8 cellular contexts compared by ENCODE assay signal in genomic region chr15:22664294-22665058, GRCh38.
DNase-seq lines count a peak whose midpoint lies in the region; ATAC-seq and TF ChIP-seq lines count a peak whose summit lies in the region.
"Not testable (repeated sequence)": the region's sequence is repeated elsewhere in the genome, so short reads cannot be mapped to it uniquely, and the experiment has no call there.

No MANE protein-coding gene starts in this region.

- not testable (repeated sequence) for TF ChIP-seq POLR2A in erythroblast (IDR thresholded peaks at IDR 0.05; ENCODE audit: low read length)

- peak overlapping the region; percentile 67 for H3K27ac ChIP-seq in C4-2B

- ATAC-seq in GM19438 (IDR thresholded peaks at IDR 0.05; ENCODE audit: low read depth, unreplicated experiment) (peak; percentile 62), HG03108 (IDR thresholded peaks at IDR 0.05; ENCODE audit: unreplicated experiment) (peak; percentile 77)

- DNase-seq in RPMI7951 (ENCODE audit: low read depth) (peak; percentile 21), erythroblast (lab: John Stamatoyannopoulos, UW) (peak; percentile 54 to 69), lung microvascular endothelial cell (ENCODE audit: low read depth in 2 of 2) (peak; percentile 45 to 55)
- DNase-seq in activated effector memory CD4-positive, alpha-beta T cell treated with anti-CD3 and anti-CD28 coated beads, Interleukin-2, amount 50 U/mL, for 16 hours = peak; percentile 73
- DNase-seq in stimulated activated CD4-positive, alpha-beta T cell treated with anti-CD3 and anti-CD28 coated beads, Interleukin-2, amount 100 ng/mL, for 24 hours = peak; percentile 24 to 49

- not testable (repeated sequence) for TF ChIP-seq CTCF in C4-2B (conservative IDR thresholded peaks at IDR 0.05)

Comparison
In these comparisons a context has a peak if more than half of its experiments do, and no peak if none do; other contexts are left out.
1. Peak in every context shown above with its lines: DNase-seq, ATAC-seq and H3K27ac ChIP-seq.
2. DNase-seq: peak in every context shown above with its lines; median percentile 73 in activated effector memory CD4-positive, alpha-beta T cell treated with anti-CD3 and anti-CD28 coated beads, Interleukin-2, amount 50 U/mL, for 16 hours; 62 in erythroblast; 50 in lung microvascular endothelial cell; 36 in stimulated activated CD4-positive, alpha-beta T cell treated with anti-CD3 and anti-CD28 coated beads, Interleukin-2, amount 100 ng/mL, for 24 hours; 21 in RPMI7951.